ENCODE assay signal across 8 cellular contexts in genomic region chr4:69861756-69862155, GRCh38. TPM values are rescaled to one million over a fixed set of nuclear protein-coding genes. Genes with fewer than 3 reads are reported as not detected.
"Had no signal": no experiment of that assay in that cellular context is flagged by ENCODE, and none has a peak within 500 bp of the region (broad histone marks: within the 10 kb centered on the region; RNA-seq: fewer than 3 reads in every experiment).

No MANE protein-coding gene starts in this region.

- DNase-seq: GDM1, GF-D8 had no signal

- H3K4me3 ChIP-seq: GM12878 had no signal

- ATAC-seq: GM12878 had no signal

- FAIRE-seq: G401.6, GM12878, GM12891, GM12892, GM19239 had no signal

RNA-seq across cellular contexts. Expression of gene SULT1E1, which starts 1.8 kb away (rescaled TPM):
- total RNA-seq: G401, GM12878 had no signal
- polyA plus RNA-seq: GM12878 had no signal
